Comparison of ENCODE assay signal across 8 cellular contexts in genomic region chr2:200811336-200812121, GRCh38. TPM values are rescaled to one million over a fixed set of nuclear protein-coding genes. Genes with fewer than 3 reads are reported as not detected.
A peak's percentile ranks its signal among the peaks of the same experiment; 100 is the strongest.
DNase-seq lines count a peak whose midpoint lies in the region; FAIRE-seq and TF ChIP-seq lines count a peak whose summit lies in the region.

TSS of gene BZW1 (plus strand) at chr2:200811910. CDS start at chr2:200813218, 1,308 bp downstream.

- no peaks in the 10 kb centered on the region for H3K27me3 Mint-ChIP-seq in activated naive CD4-positive, alpha-beta T cell treated with anti-CD3 and anti-CD28 coated beads for 36 hours (ENCODE audit: low read depth)

- CTCF ChIA-PET in activated naive CD4-positive, alpha-beta T cell treated with anti-CD3 and anti-CD28 coated beads for 36 hours (lab: Charles Lee): interaction anchor here (0.6 to 1.0 kb wide), 3 partner anchors 43 to 223 kb away, joined by 3 read pairs; no protein-coding TSS in a partner anchor

- H3K27ac ChIP-seq in neutrophil (peak within 1 kb of the TSS; percentile 99), substantia nigra (ENCODE audit: low read depth, low read length, poor library complexity, severe bottlenecking) (peak within 1 kb of the TSS; percentile 98)

- peaks cover 46% of the 10 kb centered on the region for H3K4me1 Mint-ChIP-seq in activated naive CD4-positive, alpha-beta T cell treated with anti-CD3 and anti-CD28 coated beads for 36 hours (ENCODE audit: low read depth)

- H3K9me3 ChIP-seq in neutrophil: no peaks in the 10 kb centered on the region

- H3K4me3 Mint-ChIP-seq in activated naive CD4-positive, alpha-beta T cell treated with anti-CD3 and anti-CD28 coated beads for 36 hours: peak within 1 kb of the TSS; percentile 99

- intact Hi-C loops in activated naive CD4-positive, alpha-beta T cell treated with anti-CD3 and anti-CD28 coated beads for 36 hours (cut with micrococcal nuclease): loop anchor here (1.0 to 5.0 kb wide), 17 partner anchors 13 to 1466 kb away; partner anchors contain the start of genes CASP10, CFLAR, CLK1 and HYCC2

- H3K36me3 ChIP-seq in neutrophil: peaks cover 30% of the 10 kb centered on the region

- H3K27me3 ChIP-seq in neutrophil: no peaks in the 10 kb centered on the region

- no peaks in the 10 kb centered on the region for H3K9me3 Mint-ChIP-seq in activated naive CD4-positive, alpha-beta T cell treated with anti-CD3 and anti-CD28 coated beads for 36 hours

- H3K36me3 Mint-ChIP-seq in activated naive CD4-positive, alpha-beta T cell treated with anti-CD3 and anti-CD28 coated beads for 36 hours (ENCODE audit: low read depth): peaks cover 39% of the 10 kb centered on the region

- peak within 1 kb of the TSS; percentile 100 for H3K27ac Mint-ChIP-seq in activated naive CD4-positive, alpha-beta T cell treated with anti-CD3 and anti-CD28 coated beads for 36 hours

- H3K4me3 ChIP-seq in HFF-Myc (replicated peaks; ENCODE audit: low read depth, low read length) (peak within 1 kb of the TSS; percentile 70), neutrophil (ENCODE audit: low read depth in 1 of 2, low read length in 1 of 2) (peak within 1 kb of the TSS; percentile 85 to 99)

- H3K4me1 ChIP-seq in neutrophil (ENCODE audit: control insufficient read depth in 1 of 2, insufficient read depth in 1 of 2, low read depth in 1 of 2, low read length in 1 of 2): peaks cover 30 to 33% of the 10 kb centered on the region in 2 experiments

- FAIRE-seq in frontal cortex (lab: Jason Lieb, UNC): no peak

- TF ChIP-seq CTCF in HFF-Myc (IDR thresholded peaks at IDR 0.05; ENCODE audit: low read depth, low read length, missing control alignments): no peak
- peak; percentile 24 for TF ChIP-seq CTCF in neutrophil (IDR thresholded peaks at IDR 0.05)

- DNase-seq in GM03348 (ENCODE audit: low spot score): peak; percentile 99
- DNase-seq in HFF-Myc (ENCODE audit: extremely low read depth, low read depth): peak; percentile 85
- peak; percentile 97 for DNase-seq in NAMALWA (ENCODE audit: low spot score)
- peak; percentile 95 for DNase-seq in SK-N-DZ (ENCODE audit: low spot score)
- DNase-seq in activated naive CD4-positive, alpha-beta T cell treated with anti-CD3 and anti-CD28 coated beads for 36 hours: peak; percentile 99
- peak; percentile 95 to 97 for DNase-seq in frontal cortex (ENCODE audit: low spot score in 2 of 2)
- peak; percentile 84 to 99 (median 95) for DNase-seq in substantia nigra (lab: John Stamatoyannopoulos, UW)

RNA-seq across cellular contexts. Expression of gene BZW1, which starts in this region (rescaled TPM):
- 152 and 161 TPM in 2 replicates for polyA plus RNA-seq in SK-N-DZ (2014; cell fraction: cytosol; rRNA removed)
- polyA plus RNA-seq in SK-N-DZ (2014; cell fraction: nucleus; rRNA removed): 66.7 and 106 TPM in 2 replicates
- 100 to 1,000 TPM; 423 to 442 TPM for total RNA-seq in activated naive CD4-positive, alpha-beta T cell treated with anti-CD3 and anti-CD28 coated beads for 36 hours
- 437 TPM for total RNA-seq in frontal cortex

Comparison
In these comparisons a context has a peak if more than half of its experiments do, and no peak if none do; other contexts are left out.
1. Peak in every context shown above with its lines: DNase-seq, H3K4me3 ChIP-seq and H3K27ac ChIP-seq.